32 cellular contexts compared by ENCODE assay signal in the genomic region with DNA sequence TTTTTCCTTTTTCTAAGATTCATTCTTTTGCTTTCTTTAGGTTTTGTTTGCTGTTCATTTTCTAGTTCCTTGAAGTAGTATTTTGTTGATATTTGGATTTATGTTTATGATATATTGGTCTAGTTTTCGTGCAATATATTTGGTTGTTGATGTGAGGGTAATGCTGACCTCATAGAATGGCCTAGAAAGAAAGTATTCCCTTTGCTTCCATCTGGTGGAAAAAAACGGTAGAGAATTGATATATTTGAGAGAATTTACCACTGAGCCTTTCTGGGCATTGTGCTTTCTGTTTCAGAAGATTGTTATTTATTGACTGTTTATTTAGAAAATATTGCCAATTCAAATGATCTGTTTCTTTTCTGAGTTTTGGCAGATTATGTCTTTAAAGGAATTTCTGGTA. TPM values are rescaled to one million over a fixed set of nuclear protein-coding genes. Genes with fewer than 3 reads are reported as not detected.
DNase-seq lines count a peak whose midpoint lies in the region; ATAC-seq lines count a peak whose summit lies in the region.
"Had no signal": no experiment of that assay in that cellular context is flagged by ENCODE, and none has a peak within 500 bp of the region (broad histone marks: within the 10 kb centered on the region; RNA-seq: fewer than 3 reads in every experiment).

No MANE protein-coding gene starts in this region.

- H3K36me3 Mint-ChIP-seq in activated T-cell treated with anti-CD3 and anti-CD28 coated beads, Interleukin-2, amount 50 U/mL, for 72 hours (ENCODE audit: insufficient read depth in 2 of 2) = no peaks in the 10 kb centered on the region
- H3K36me3 Mint-ChIP-seq in activated T-cell treated with anti-CD3 and anti-CD28 coated beads, Interleukin-2, amount 50 U/mL, for 24 hours (ENCODE audit: low read depth) = no peaks in the 10 kb centered on the region
- H3K36me3 Mint-ChIP-seq in activated T-helper 1 cell treated with anti-CD3 and anti-CD28 coated beads, Interleukin-12 subunit alpha, Interleukin-12 subunit beta, Interleukin-2, Interleukin-4 antibody, amounts not matched to agents 30 ng/mL and 10 ng/mL and 1 ng/mL, durations not matched to agents 14 hours and 24 hours and 36 hours (ENCODE audit: low read depth) = peaks cover 5% of the 10 kb centered on the region
- H3K36me3 Mint-ChIP-seq: naive B cell had no signal

- H3K4me1 Mint-ChIP-seq in activated T-cell treated with anti-CD3 and anti-CD28 coated beads, Interleukin-2, amount 50 U/mL, for 72 hours (ENCODE audit: low read depth) = no peaks in the 10 kb centered on the region
- H3K4me1 Mint-ChIP-seq in activated T-cell treated with anti-CD3 and anti-CD28 coated beads, Interleukin-2, amount 50 U/mL, for 24 hours (ENCODE audit: low read depth) = no peaks in the 10 kb centered on the region
- no peaks in the 10 kb centered on the region for H3K4me1 Mint-ChIP-seq in activated T-helper 1 cell treated with anti-CD3 and anti-CD28 coated beads, Interleukin-12 subunit alpha, Interleukin-12 subunit beta, Interleukin-2, Interleukin-4 antibody, amounts not matched to agents 30 ng/mL and 10 ng/mL and 1 ng/mL, durations not matched to agents 14 hours and 24 hours and 36 hours (ENCODE audit: low read depth)
- H3K4me1 Mint-ChIP-seq: naive B cell had no signal

- H3K27ac Mint-ChIP-seq in activated T-cell treated with anti-CD3 and anti-CD28 coated beads, Interleukin-2, amount 50 U/mL, for 72 hours = peak overlapping the region; percentile 79
- H3K27ac Mint-ChIP-seq in activated T-cell treated with anti-CD3 and anti-CD28 coated beads, Interleukin-2, amount 50 U/mL, for 24 hours = no peak overlapping the region
- peak overlapping the region; percentile 63 for H3K27ac Mint-ChIP-seq in activated T-helper 1 cell treated with anti-CD3 and anti-CD28 coated beads, Interleukin-12 subunit alpha, Interleukin-12 subunit beta, Interleukin-2, Interleukin-4 antibody, amounts not matched to agents 30 ng/mL and 10 ng/mL and 1 ng/mL, durations not matched to agents 14 hours and 24 hours and 36 hours
- H3K27ac Mint-ChIP-seq: memory B cell; stimulated activated memory B cell treated with anti-CD40 and anti-IgM and Interleukin-4, amounts not matched to agents 10 μg/mL and 1 μg/mL and 100 μg/mL, for 72 hours had no signal

- no peak for ATAC-seq in activated T-cell treated with anti-CD3 and anti-CD28 coated beads, Interleukin-2, amount 50 U/mL, for 72 hours (replicated peaks in 1 of 2)
- no peak for ATAC-seq in HG03442 (IDR thresholded peaks at IDR 0.05; ENCODE audit: unreplicated experiment)
- ATAC-seq: esophagus mucosa; gastrocnemius medialis; HCT116; left colon; stimulated activated memory B cell treated with anti-CD40 and anti-IgM and Interleukin-4, amounts not matched to agents 10 μg/mL and 1 μg/mL and 100 μg/mL, for 72 hours; T-cell had no signal

- intact Hi-C loops in activated T-helper 1 cell treated with anti-CD3 and anti-CD28 coated beads, Interleukin-12 subunit alpha, Interleukin-12 subunit beta, Interleukin-2, Interleukin-4 antibody, amounts not matched to agents 30 ng/mL and 10 ng/mL and 1 ng/mL, durations not matched to agents 14 hours and 24 hours and 36 hours (cut with micrococcal nuclease) = no loop called here

- no peaks in the 10 kb centered on the region for H3K27me3 Mint-ChIP-seq in activated T-cell treated with anti-CD3 and anti-CD28 coated beads, Interleukin-2, amount 50 U/mL, for 72 hours (ENCODE audit: low read depth)
- H3K27me3 Mint-ChIP-seq in activated T-cell treated with anti-CD3 and anti-CD28 coated beads, Interleukin-2, amount 50 U/mL, for 24 hours = no peaks in the 10 kb centered on the region
- no peaks in the 10 kb centered on the region for H3K27me3 Mint-ChIP-seq in activated T-helper 1 cell treated with anti-CD3 and anti-CD28 coated beads, Interleukin-12 subunit alpha, Interleukin-12 subunit beta, Interleukin-2, Interleukin-4 antibody, amounts not matched to agents 30 ng/mL and 10 ng/mL and 1 ng/mL, durations not matched to agents 14 hours and 24 hours and 36 hours (ENCODE audit: insufficient read depth)
- H3K27me3 Mint-ChIP-seq: CD4-positive, alpha-beta memory T cell; memory B cell; naive B cell; stimulated activated memory B cell treated with anti-CD40 and anti-IgM and Interleukin-4, amounts not matched to agents 10 μg/mL and 1 μg/mL and 100 μg/mL, for 72 hours; T-cell had no signal

- H3K9me3 Mint-ChIP-seq in activated T-cell treated with anti-CD3 and anti-CD28 coated beads, Interleukin-2, amount 50 U/mL, for 72 hours = no peaks in the 10 kb centered on the region
- H3K9me3 Mint-ChIP-seq in activated T-cell treated with anti-CD3 and anti-CD28 coated beads, Interleukin-2, amount 50 U/mL, for 24 hours = no peaks in the 10 kb centered on the region
- H3K9me3 Mint-ChIP-seq in activated T-helper 1 cell treated with anti-CD3 and anti-CD28 coated beads, Interleukin-12 subunit alpha, Interleukin-12 subunit beta, Interleukin-2, Interleukin-4 antibody, amounts not matched to agents 30 ng/mL and 10 ng/mL and 1 ng/mL, durations not matched to agents 14 hours and 24 hours and 36 hours = no peaks in the 10 kb centered on the region
- H3K9me3 Mint-ChIP-seq: CD4-positive, alpha-beta memory T cell; memory B cell; naive B cell; stimulated activated memory B cell treated with anti-CD40 and anti-IgM and Interleukin-4, amounts not matched to agents 10 μg/mL and 1 μg/mL and 100 μg/mL, for 72 hours; T-cell had no signal

- no peak overlapping the region for H3K4me3 Mint-ChIP-seq in activated T-cell treated with anti-CD3 and anti-CD28 coated beads, Interleukin-2, amount 50 U/mL, for 72 hours
- H3K4me3 Mint-ChIP-seq in activated T-cell treated with anti-CD3 and anti-CD28 coated beads, Interleukin-2, amount 50 U/mL, for 24 hours = no peak overlapping the region
- no peak overlapping the region for H3K4me3 Mint-ChIP-seq in activated T-helper 1 cell treated with anti-CD3 and anti-CD28 coated beads, Interleukin-12 subunit alpha, Interleukin-12 subunit beta, Interleukin-2, Interleukin-4 antibody, amounts not matched to agents 30 ng/mL and 10 ng/mL and 1 ng/mL, durations not matched to agents 14 hours and 24 hours and 36 hours
- H3K4me3 Mint-ChIP-seq: CD4-positive, alpha-beta memory T cell; memory B cell; naive B cell; stimulated activated memory B cell treated with anti-CD40 and anti-IgM and Interleukin-4, amounts not matched to agents 10 μg/mL and 1 μg/mL and 100 μg/mL, for 72 hours; T-cell had no signal

- no peak for DNase-seq in activated T-cell treated with anti-CD3 and anti-CD28 coated beads, Interleukin-2, amount 50 U/mL, for 72 hours
- DNase-seq in activated T-cell treated with anti-CD3 and anti-CD28 coated beads, Interleukin-2, amount 50 U/mL, for 24 hours = no peak
- no peak for DNase-seq in activated T-helper 1 cell treated with anti-CD3 and anti-CD28 coated beads, Interleukin-12 subunit alpha, Interleukin-12 subunit beta, Interleukin-2, Interleukin-4 antibody, amounts not matched to agents 30 ng/mL and 10 ng/mL and 1 ng/mL, durations not matched to agents 14 hours and 24 hours and 36 hours (ENCODE audit: low spot score)
- peak; percentile 54 for DNase-seq in fibroblast of peridontal ligament (ENCODE audit: extremely low read depth)
- DNase-seq in NCI-H1105 (lab: John Stamatoyannopoulos, UW) = no peak
- DNase-seq in mucosa of gallbladder (ENCODE audit: low spot score) = no peak
- DNase-seq in NAMALWA (ENCODE audit: low spot score) = no peak
- DNase-seq: activated CD4-positive, alpha-beta T cell treated with anti-CD3 and anti-CD28 coated beads for 4 hours; activated CD8-positive, alpha-beta memory T cell treated with anti-CD3 and anti-CD28 coated beads for 24 hours; activated gamma-delta T cell treated with Interleukin-2 at 50 U/mL for 16 hours; CD4-positive, alpha-beta memory T cell; effector CD8-positive, alpha-beta T cell; gastrocnemius medialis; hippocampal formation; KG1; left colon; MM.1S; naive B cell; NCI-H1436 treated with DMSO at 0.1 percent for 48 hours; NCI-H2107; NCI-H446; NCI-H82; sigmoid colon; stimulated activated CD4-positive, alpha-beta T cell treated with anti-CD3 and anti-CD28 coated beads, Interleukin-4, amount 100 ng/mL, for 4 hours; T-cell had no signal

RNA-seq across cellular contexts. Expression of a gene that starts 9.4 kb away (rescaled TPM):
- total RNA-seq in activated T-cell treated with anti-CD3 and anti-CD28 coated beads, Interleukin-2, amount 50 U/mL, for 72 hours = 10 to 100 TPM in 1 of 2 donors, not detected in 1; 20.4 TPM
- 13.0 and 14.6 TPM in 2 replicates for total RNA-seq in activated T-helper 1 cell treated with anti-CD3 and anti-CD28 coated beads, Interleukin-12 subunit alpha, Interleukin-12 subunit beta, Interleukin-2, Interleukin-4 antibody, amounts not matched to agents 30 ng/mL and 10 ng/mL and 1 ng/mL, durations not matched to agents 14 hours and 24 hours and 36 hours
- 0.12 TPM for total RNA-seq in mucosa of gallbladder
- total RNA-seq: esophagus mucosa, left colon, RPMI7951, ureter had no signal
